23 cellular contexts compared by ENCODE assay signal in genomic region chr16:62940573-62940972, GRCh38.
DNase-seq lines count a peak whose midpoint lies in the region; ATAC-seq and TF ChIP-seq lines count a peak whose summit lies in the region.
"Had no signal": no experiment of that assay in that cellular context is flagged by ENCODE, and none has a peak within 500 bp of the region (broad histone marks: within the 10 kb centered on the region; RNA-seq: fewer than 3 reads in every experiment).

No MANE protein-coding gene starts in this region.

- no peak overlapping the region for H3K9ac ChIP-seq in endodermal cell (ENCODE audit: extremely low read depth, low read length, poor library complexity, severe bottlenecking)
- H3K9ac ChIP-seq: BLaER1 treated with 17β-estradiol and CSF1 and Interleukin-3, amounts not matched to agents 10 nM and 100 nM had no signal

- intact Hi-C loops in vagina (cut with DNase I), result no loop called here

- H3K9me3 Mint-ChIP-seq in endodermal cell, result no peaks in the 10 kb centered on the region
- no peaks in the 10 kb centered on the region for H3K9me3 Mint-ChIP-seq in nephron
- peaks cover 3% of the 10 kb centered on the region for H3K9me3 Mint-ChIP-seq in progenitor cell of endocrine pancreas (ENCODE audit: low read depth)

- H3K4me1 Mint-ChIP-seq in endodermal cell (peaks cover 8% of the 10 kb centered on the region), nephron (peaks cover 6% of the 10 kb centered on the region), progenitor cell of endocrine pancreas (ENCODE audit: low read depth) (peaks cover 2% of the 10 kb centered on the region)

- H3K27ac ChIP-seq in endodermal cell (ENCODE audit: low read depth, low read length) (peak overlapping the region; percentile 37), vagina (no peak overlapping the region)
- H3K27ac ChIP-seq: A549; BLaER1 treated with 17β-estradiol and CSF1 and Interleukin-3, amounts not matched to agents 10 nM and 100 nM had no signal

- peak; percentile 23 for DNase-seq in NCI-H69 (lab: John Stamatoyannopoulos, UW)
- no peak for DNase-seq in endodermal cell
- no peak for DNase-seq in progenitor cell of endocrine pancreas (ENCODE audit: low spot score, unreplicated experiment)
- no peak for DNase-seq in vagina (ENCODE audit: extremely low spot score in 2 of 2)
- DNase-seq: AML-193; CD4-positive, alpha-beta T cell; GOT3; HCEC 1CT; IMR-90; KG1; MM.1S; NCI-H2029; NCI-H2171; NCI-H345; NCI-H510A treated with DMSO at 0.1 percent for 48 hours; NCI-H748 treated with DMSO at 0.1 percent for 48 hours; PC-3 had no signal

- H3K27me3 ChIP-seq in endodermal cell (ENCODE audit: control insufficient read depth, insufficient read depth, low read length, poor library complexity, severe bottlenecking) (no peaks in the 10 kb centered on the region), vagina (no peaks in the 10 kb centered on the region)
- H3K27me3 ChIP-seq: BLaER1 treated with 17β-estradiol and CSF1 and Interleukin-3, amounts not matched to agents 10 nM and 100 nM had no signal

- no peaks in the 10 kb centered on the region for H3K27me3 Mint-ChIP-seq in endodermal cell (ENCODE audit: insufficient read depth)
- H3K27me3 Mint-ChIP-seq in nephron (ENCODE audit: low read depth), result peaks cover 14% of the 10 kb centered on the region
- no peaks in the 10 kb centered on the region for H3K27me3 Mint-ChIP-seq in progenitor cell of endocrine pancreas
- H3K27me3 Mint-ChIP-seq: CD4-positive, alpha-beta T cell had no signal

- no peak for TF ChIP-seq POLR2A in vagina (IDR thresholded peaks at IDR 0.05)

- peaks cover under 1% of the 10 kb centered on the region for H3K9me3 ChIP-seq in endodermal cell (ENCODE audit: control insufficient read depth, low read length)
- H3K9me3 ChIP-seq in vagina, result no peaks in the 10 kb centered on the region
- H3K9me3 ChIP-seq: A549; BLaER1 treated with 17β-estradiol and CSF1 and Interleukin-3, amounts not matched to agents 10 nM and 100 nM had no signal

- H3K36me3 ChIP-seq in endodermal cell (ENCODE audit: control insufficient read depth, insufficient read depth, low read length) (no peaks in the 10 kb centered on the region), vagina (no peaks in the 10 kb centered on the region)
- H3K36me3 ChIP-seq: BLaER1 treated with 17β-estradiol and CSF1 and Interleukin-3, amounts not matched to agents 10 nM and 100 nM had no signal

- H3K27ac Mint-ChIP-seq in endodermal cell, result no peak overlapping the region
- H3K27ac Mint-ChIP-seq in nephron, result peak overlapping the region in 2 of 3 experiments; percentile 18 to 31
- peak overlapping the region; percentile 6 for H3K27ac Mint-ChIP-seq in progenitor cell of endocrine pancreas
- H3K27ac Mint-ChIP-seq: CD4-positive, alpha-beta T cell had no signal

- 59 to 60% methylated on average over 1 to 3 of the region's 4 CpGs for whole genome bisulfite sequencing in endodermal cell (ENCODE audit: insufficient coverage in 1 of 2, insufficient read length in 1 of 2), 2 experiments

- ATAC-seq in HG03039 (IDR thresholded peaks at IDR 0.05; ENCODE audit: unreplicated experiment) (no peak), GM18907 (IDR thresholded peaks at IDR 0.05; ENCODE audit: unreplicated experiment) (no peak)
- ATAC-seq: A549, PC-3, SK-N-SH treated with all-trans-retinoic acid at 6 μM for 48 hours had no signal

- no peak for TF ChIP-seq CTCF in endodermal cell (conservative IDR thresholded peaks at IDR 0.05)
- no peak for TF ChIP-seq CTCF in nephron (IDR thresholded peaks at IDR 0.05; ENCODE audit: unreplicated experiment in 3 of 3)
- TF ChIP-seq CTCF in progenitor cell of endocrine pancreas (IDR thresholded peaks at IDR 0.05; ENCODE audit: unreplicated experiment), result no peak
- no peak for TF ChIP-seq CTCF in vagina (IDR thresholded peaks at IDR 0.05)

- H3K36me3 Mint-ChIP-seq in endodermal cell (ENCODE audit: low read depth) (no peaks in the 10 kb centered on the region), nephron (ENCODE audit: low read depth) (no peaks in the 10 kb centered on the region), progenitor cell of endocrine pancreas (ENCODE audit: insufficient read depth) (no peaks in the 10 kb centered on the region)

- H3K4me1 ChIP-seq in endodermal cell (ENCODE audit: control insufficient read depth, insufficient read depth, low read length), result peaks cover 3% of the 10 kb centered on the region
- H3K4me1 ChIP-seq in vagina, result no peaks in the 10 kb centered on the region
- H3K4me1 ChIP-seq: A549; BLaER1 treated with 17β-estradiol and CSF1 and Interleukin-3, amounts not matched to agents 10 nM and 100 nM had no signal

- H3K4me3 ChIP-seq in endodermal cell (ENCODE audit: low read length) (no peak overlapping the region), vagina (no peak overlapping the region)
- H3K4me3 ChIP-seq: A549; BLaER1 treated with 17β-estradiol and CSF1 and Interleukin-3, amounts not matched to agents 10 nM and 100 nM had no signal

- H3K4me3 Mint-ChIP-seq in endodermal cell, result no peak overlapping the region
- H3K4me3 Mint-ChIP-seq in nephron, result no peak overlapping the region
- H3K4me3 Mint-ChIP-seq in progenitor cell of endocrine pancreas (ENCODE audit: low read depth), result no peak overlapping the region
- H3K4me3 Mint-ChIP-seq: CD4-positive, alpha-beta T cell had no signal
